ENCODE assay signal across 8 cellular contexts in the genomic region with DNA sequence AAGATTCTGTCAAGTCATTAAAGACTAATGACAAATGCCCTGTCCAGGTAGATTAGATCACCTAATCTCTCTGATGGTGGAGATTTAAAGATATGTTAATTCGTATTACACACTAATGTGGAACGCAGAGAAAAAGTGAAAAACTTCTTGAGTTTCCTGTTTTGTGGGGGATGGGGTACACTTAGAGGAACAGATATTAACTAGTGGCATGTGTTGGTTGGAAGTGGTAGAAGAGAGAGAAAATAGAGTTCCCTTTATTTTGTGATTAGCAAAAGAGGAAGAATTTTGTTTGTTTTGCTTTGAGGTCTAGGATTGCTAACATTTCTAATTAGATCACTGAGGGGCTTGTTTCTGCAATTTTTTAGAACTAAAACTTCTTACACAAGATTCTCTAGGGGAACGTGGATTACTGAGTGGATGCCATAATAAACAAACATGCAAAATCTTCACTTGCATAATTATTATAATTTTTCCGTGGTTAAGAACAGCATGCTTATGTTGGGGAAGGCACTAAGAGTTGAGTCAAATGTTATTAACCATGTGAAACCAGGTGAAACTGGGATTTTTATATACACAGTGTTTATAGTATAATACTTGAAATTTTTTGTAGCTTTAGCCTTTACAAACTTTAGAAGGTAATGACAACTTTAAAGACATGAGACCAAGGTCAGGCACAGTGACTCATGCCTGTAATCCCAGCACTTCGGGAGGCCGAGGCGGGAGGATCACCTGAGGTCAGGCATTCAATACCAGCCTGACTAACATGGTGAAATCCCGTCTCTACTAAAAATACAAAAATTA.
DNase-seq lines count a peak whose midpoint lies in the region; ATAC-seq and TF ChIP-seq lines count a peak whose summit lies in the region.

No MANE protein-coding gene starts in this region.

- H2BK20ac ChIP-seq in H9 (ENCODE audit: low read depth, low read length, poor library complexity, severe bottlenecking): no peak overlapping the region

- H2BK5ac ChIP-seq in H9 (ENCODE audit: insufficient read length, low read length): no peak overlapping the region

- no peak overlapping the region for H4K91ac ChIP-seq in H9 (ENCODE audit: insufficient read length, low read depth, low read length)

- no peaks in the 10 kb centered on the region for H3K9me3 ChIP-seq in H9 (ENCODE audit: control insufficient read depth, low read depth, low read length)
- no peaks in the 10 kb centered on the region for H3K9me3 ChIP-seq in heart right ventricle

- peaks cover 0 to 83% (median 0%) of the 10 kb centered on the region in 9 donors for H3K36me3 ChIP-seq in heart right ventricle

- H3K4me3 ChIP-seq in heart right ventricle: peak overlapping the region in 1 of 10 donors; percentile 8

- ATAC-seq in heart right ventricle (peak in 7 of 8 donors; percentile 52 to 76 (median 62)), HG03097 (IDR thresholded peaks at IDR 0.05; ENCODE audit: low FRiP score, unreplicated experiment) (no peak)

- no peaks in the 10 kb centered on the region for H3K23me2 ChIP-seq in H9 (ENCODE audit: insufficient read length, low read depth, low read length, poor library complexity, severe bottlenecking)

- H2AFZ ChIP-seq in H9 (ENCODE audit: low read length): no peak overlapping the region

- H3K27ac ChIP-seq in H9 (ENCODE audit: insufficient read length, low read depth, low read length) (no peak overlapping the region), heart right ventricle (peak overlapping the region in 9 of 10 donors; percentile 17 to 81 (median 36))

- no peak overlapping the region for H3K18ac ChIP-seq in H9 (ENCODE audit: insufficient read length, low read depth, low read length)

- no peak overlapping the region for H3K56ac ChIP-seq in H9 (ENCODE audit: insufficient read length, low read depth, low read length)

- no peak overlapping the region for H2BK12ac ChIP-seq in H9 (ENCODE audit: insufficient read length, low read depth, low read length)

- H3K4me2 ChIP-seq in H9 (ENCODE audit: insufficient read depth, insufficient read length, low read length): no peak overlapping the region

- H4K8ac ChIP-seq in H9 (replicated peaks; ENCODE audit: insufficient read length, low read depth, low read length): no peak overlapping the region

- no peak overlapping the region for H2BK15ac ChIP-seq in H9 (ENCODE audit: low read depth, low read length)

- no peak overlapping the region for H3T11ph ChIP-seq in H9 (ENCODE audit: low read length)

- no CpG with 5 or more reads among the region's 8 CpGs for WGBS in H9 (ENCODE audit: extremely low coverage, insufficient read length, low lambda C conversion rate)
- 43 to 65% methylated on average over 8 of the region's 8 CpGs for WGBS in heart right ventricle, 2 donors

- H3K9ac ChIP-seq in H9 (ENCODE audit: extremely low read depth, insufficient read length, low read length): no peak overlapping the region

- H2BK120ac ChIP-seq in H9 (ENCODE audit: low read depth, low read length, poor library complexity, severe bottlenecking): no peak overlapping the region

- no peak overlapping the region for H4K5ac ChIP-seq in H9 (ENCODE audit: insufficient read length, low read depth, low read length)

- H3K9me3 Mint-ChIP-seq in H9 (no peaks in the 10 kb centered on the region), type B pancreatic cell (no peaks in the 10 kb centered on the region)

- H3K27ac Mint-ChIP-seq in H9 (peak overlapping the region in 2 of 3 experiments; percentile 1 to 33; a peak in 4 of 7 replicates), type B pancreatic cell (peak overlapping the region; percentile 54)

- H3K4me3 Mint-ChIP-seq in H9 (no peak overlapping the region), type B pancreatic cell (peak overlapping the region; percentile 51)

- H3K4me1 Mint-ChIP-seq in H9 (peaks cover 5% of the 10 kb centered on the region in 2 experiments), type B pancreatic cell (ENCODE audit: unreplicated experiment) (peaks cover 16% of the 10 kb centered on the region)

- H3K14ac ChIP-seq in H9 (ENCODE audit: insufficient read depth, low read length): no peak overlapping the region

- H2AK5ac ChIP-seq in H9 (ENCODE audit: insufficient read length, low read length): no peak overlapping the region

- H3K27me3 Mint-ChIP-seq in H9 (ENCODE audit: low read depth) (no peaks in the 10 kb centered on the region), type B pancreatic cell (no peaks in the 10 kb centered on the region)

- H3K79me2 ChIP-seq in H9 (ENCODE audit: insufficient read depth, low read length): no peaks in the 10 kb centered on the region

- no peaks in the 10 kb centered on the region for H4K20me1 ChIP-seq in H9 (ENCODE audit: control insufficient read depth, insufficient read depth, insufficient read length)

- H3K4me1 ChIP-seq in H9 (ENCODE audit: insufficient read depth, low read length): no peaks in the 10 kb centered on the region
- peaks cover 0 to 58% (median 27%) of the 10 kb centered on the region in 9 donors for H3K4me1 ChIP-seq in heart right ventricle

- no peaks in the 10 kb centered on the region for H3K27me3 ChIP-seq in H9 (ENCODE audit: insufficient read depth, low read length)
- no peaks in the 10 kb centered on the region for H3K27me3 ChIP-seq in heart right ventricle

- no peaks in the 10 kb centered on the region for H3K79me1 ChIP-seq in H9 (ENCODE audit: insufficient read depth, low read depth, low read length, poor library complexity, severe bottlenecking)

- intact Hi-C loops in heart right ventricle (cut with DNase I): loop anchor here in 1 of 10 donors (5.0 kb wide), 1 partner anchor 36 kb away; no protein-coding TSS in a partner anchor

- peak; percentile 75 to 79 for DNase-seq in AML-193 (lab: John Stamatoyannopoulos, UW)
- no peak for DNase-seq in H9
- DNase-seq in SKM-1 (lab: John Stamatoyannopoulos, UW; ENCODE audit: unreplicated experiment): peak; percentile 92
- DNase-seq in heart right ventricle: no peak
- no peak for DNase-seq in type B pancreatic cell (ENCODE audit: extremely low spot score, unreplicated experiment)
- no peak for DNase-seq in GDM1 (lab: John Stamatoyannopoulos, UW)
- DNase-seq in NK-92 treated with Interleukin-12 subunit alpha and Interleukin-12 subunit beta, amount 100 ng/mL, for 24 hours (lab: John Stamatoyannopoulos, UW): no peak

- no peak overlapping the region for H3K4ac ChIP-seq in H9 (ENCODE audit: low read depth, low read length)

- H3K36me3 Mint-ChIP-seq in H9 (ENCODE audit: insufficient read depth in 1 of 3, low read depth in 3 of 3) (no peaks in the 10 kb centered on the region), type B pancreatic cell (peaks cover 11% of the 10 kb centered on the region)

- no peak overlapping the region for H3K23ac ChIP-seq in H9 (ENCODE audit: insufficient read length, low read depth, low read length)

- TF ChIP-seq CTCF in H9 (conservative IDR thresholded peaks at IDR 0.05): no peak
- TF ChIP-seq CTCF in heart right ventricle (IDR thresholded peaks at IDR 0.05): no peak
- TF ChIP-seq CTCF in type B pancreatic cell (conservative IDR thresholded peaks at IDR 0.05): no peak

Comparison
In these comparisons a context has a peak if more than half of its experiments do, and no peak if none do; other contexts are left out.
1. DNase-seq: peak in AML-193 (2 of 2) and SKM-1 (single experiment); none in H9 (single experiment), heart right ventricle (0 of 2), type B pancreatic cell (single experiment), GDM1 (single experiment) and NK-92 treated with Interleukin-12 subunit alpha and Interleukin-12 subunit beta, amount 100 ng/mL, for 24 hours (single experiment).